ENCODE assay signal across 30 cellular contexts in the genomic region with DNA sequence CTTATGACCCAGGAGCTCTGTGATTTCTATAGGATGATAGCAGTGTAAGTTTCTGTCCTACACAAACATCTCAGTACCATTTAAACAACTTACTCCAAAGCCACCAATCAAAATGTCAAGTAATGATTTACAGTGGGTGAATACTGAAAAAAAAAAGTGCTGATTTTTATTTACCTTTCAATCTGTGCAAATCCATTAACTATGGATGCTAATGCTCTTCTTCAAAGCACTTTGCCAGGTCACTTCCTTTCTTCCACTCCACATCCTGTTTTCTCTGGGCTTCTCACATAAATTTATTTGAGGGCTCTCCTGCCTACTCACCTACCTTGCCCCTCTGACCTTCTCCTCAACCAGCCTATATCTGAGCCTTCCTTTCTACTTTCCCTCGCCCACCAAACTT.
DNase-seq lines count a peak whose midpoint lies in the region; ATAC-seq and TF ChIP-seq lines count a peak whose summit lies in the region.
"Had no signal": no experiment of that assay in that cellular context is flagged by ENCODE, and none has a peak within 500 bp of the region (broad histone marks: within the 10 kb centered on the region; RNA-seq: fewer than 3 reads in every experiment).

No MANE protein-coding gene starts in this region.

- ATAC-seq in activated naive CD4-positive, alpha-beta T cell treated with anti-CD3 and anti-CD28 coated beads, Interleukin-2, amount 50 U/mL, for 72 hours, result no peak
- ATAC-seq: heart right ventricle, Panc1, T-cell had no signal

- H3K9me3 Mint-ChIP-seq in activated T-cell treated with anti-CD3 and anti-CD28 coated beads, Interleukin-2, amount 50 U/mL, for 24 hours, result no peaks in the 10 kb centered on the region
- no peaks in the 10 kb centered on the region for H3K9me3 Mint-ChIP-seq in activated naive CD4-positive, alpha-beta T cell treated with anti-CD3 and anti-CD28 coated beads, Interleukin-2, amount 50 U/mL, for 72 hours
- H3K9me3 Mint-ChIP-seq: dendritic cell treated with granulocyte-macrophage colony-stimulating factor and Interleukin-4, amounts not matched to agents 40 ng/mL and 50 ng/mL, for 4 days; neural crest cell; T-cell had no signal

- H3K36me3 Mint-ChIP-seq in activated T-cell treated with anti-CD3 and anti-CD28 coated beads, Interleukin-2, amount 50 U/mL, for 24 hours (ENCODE audit: low read depth), result peaks cover 11% of the 10 kb centered on the region
- H3K36me3 Mint-ChIP-seq in activated naive CD4-positive, alpha-beta T cell treated with anti-CD3 and anti-CD28 coated beads, Interleukin-2, amount 50 U/mL, for 72 hours, result no peaks in the 10 kb centered on the region

- peaks cover 20% of the 10 kb centered on the region for H3K4me1 Mint-ChIP-seq in activated T-cell treated with anti-CD3 and anti-CD28 coated beads, Interleukin-2, amount 50 U/mL, for 24 hours (ENCODE audit: low read depth)
- H3K4me1 Mint-ChIP-seq: neural crest cell had no signal

- no peak for DNase-seq in activated T-cell treated with anti-CD3 and anti-CD28 coated beads, Interleukin-2, amount 50 U/mL, for 24 hours
- DNase-seq in activated T-cell treated with anti-CD3 and anti-CD28 coated beads, Interleukin-2, amount 50 U/mL, for 48 hours, result no peak
- DNase-seq in DMS53 treated with DMSO at 0.1 percent for 48 hours (lab: John Stamatoyannopoulos, UW; ENCODE audit: unreplicated experiment) (peak; percentile 65), NCI-H69 (lab: John Stamatoyannopoulos, UW) (peak; percentile 93), left kidney (ENCODE audit: low read depth, low spot score) (peak; percentile 86), NCI-H1436 (lab: John Stamatoyannopoulos, UW) (no peak), coronary artery (ENCODE audit: low spot score) (no peak)
- no peak for DNase-seq in activated naive CD4-positive, alpha-beta T cell treated with anti-CD3 and anti-CD28 coated beads, Interleukin-2, amount 50 U/mL, for 72 hours (ENCODE audit: low spot score in 2 of 2)
- DNase-seq: activated CD4-positive, alpha-beta T cell treated with anti-CD3 and anti-CD28 coated beads, Interleukin-2, amount 50 U/mL, for 48 hours; activated CD8-positive, alpha-beta memory T cell treated with anti-CD3 and anti-CD28 coated beads, Interleukin-2, amount 50 U/mL, for 4 hours; activated effector memory CD4-positive, alpha-beta T cell treated with Interleukin-2 at 50 U/mL for 16 hours; C1 segment of cervical spinal cord; caudate nucleus; EL; esophagus squamous epithelium; foreskin melanocyte; heart right ventricle; kidney glomerular epithelial cell; NCI-H2081 treated with DMSO at 0.1 percent for 48 hours; NCI-H446; NK-92 treated with Interleukin-12 subunit alpha and Interleukin-12 subunit beta, amount 100 ng/mL, for 24 hours; pancreas; SJCRH30; small intestine; stimulated activated CD8-positive, alpha-beta memory T cell treated with anti-CD3 and anti-CD28 coated beads, Interleukin-4, amount 100 ng/mL, for 48 hours; T-cell; upper lobe of left lung had no signal

- H3K4me3 Mint-ChIP-seq in activated T-cell treated with anti-CD3 and anti-CD28 coated beads, Interleukin-2, amount 50 U/mL, for 24 hours, result no peak overlapping the region
- H3K4me3 Mint-ChIP-seq: dendritic cell treated with granulocyte-macrophage colony-stimulating factor and Interleukin-4, amounts not matched to agents 40 ng/mL and 50 ng/mL, for 4 days; neural crest cell; T-cell had no signal

- no peaks in the 10 kb centered on the region for H3K27me3 Mint-ChIP-seq in activated T-cell treated with anti-CD3 and anti-CD28 coated beads, Interleukin-2, amount 50 U/mL, for 24 hours
- H3K27me3 Mint-ChIP-seq: T-cell had no signal

- peak overlapping the region; percentile 10 for H3K27ac Mint-ChIP-seq in activated T-cell treated with anti-CD3 and anti-CD28 coated beads, Interleukin-2, amount 50 U/mL, for 24 hours
- H3K27ac Mint-ChIP-seq in activated naive CD4-positive, alpha-beta T cell treated with anti-CD3 and anti-CD28 coated beads, Interleukin-2, amount 50 U/mL, for 72 hours, result no peak overlapping the region
- H3K27ac Mint-ChIP-seq: dendritic cell treated with granulocyte-macrophage colony-stimulating factor and Interleukin-4, amounts not matched to agents 40 ng/mL and 50 ng/mL, for 4 days had no signal

- TF ChIP-seq CTCF in coronary artery (IDR thresholded peaks at IDR 0.05), result no peak

- H3K4me3 ChIP-seq in coronary artery, result no peak overlapping the region
- H3K4me3 ChIP-seq: esophagus squamous epithelium, heart right ventricle, pancreas, SJCRH30, upper lobe of left lung had no signal

- H3K27ac ChIP-seq in coronary artery, result no peak overlapping the region
- H3K27ac ChIP-seq: esophagus squamous epithelium, heart right ventricle, pancreas, SJCRH30, upper lobe of left lung had no signal

Comparison
In these comparisons a context has a peak if more than half of its experiments do, and no peak if none do; other contexts are left out.
1. DNase-seq: peak in DMS53 treated with DMSO at 0.1 percent for 48 hours (single experiment), NCI-H69 (single experiment) and left kidney (single experiment); none in activated T-cell treated with anti-CD3 and anti-CD28 coated beads, Interleukin-2, amount 50 U/mL, for 24 hours (single experiment), activated T-cell treated with anti-CD3 and anti-CD28 coated beads, Interleukin-2, amount 50 U/mL, for 48 hours (0 of 2), NCI-H1436 (single experiment), coronary artery (single experiment) and activated naive CD4-positive, alpha-beta T cell treated with anti-CD3 and anti-CD28 coated beads, Interleukin-2, amount 50 U/mL, for 72 hours (0 of 2).